8 cellular contexts compared by ENCODE assay signal in genomic region chr6:29942275-29943052, GRCh38. TPM values are rescaled to one million over a fixed set of nuclear protein-coding genes. Genes with fewer than 3 reads are reported as not detected.
A peak's percentile ranks its signal among the peaks of the same experiment; 100 is the strongest.
DNase-seq lines count a peak whose midpoint lies in the region; ATAC-seq, FAIRE-seq and TF ChIP-seq lines count a peak whose summit lies in the region.

Gene HLA-A, plus strand, starts transcription at chr6:29942532. Its CDS starts 22 bp downstream, at chr6:29942554.

- peak within 1 kb of the TSS; percentile 24 to 84 (median 30) for H3K4me3 ChIP-seq in adrenal gland
- H3K4me3 ChIP-seq in heart left ventricle, result peak within 1 kb of the TSS; percentile 53 to 92 (median 72)
- H3K4me3 ChIP-seq in transverse colon, result peak within 1 kb of the TSS; percentile 46 to 79 (median 72)

- in situ Hi-C loops in transverse colon (cut with MboI; ENCODE audit: low pct_ligation_motif_present in 1 of 4, low pct_unique_long_range_greater_than_20kb in 1 of 4, low sequenced_read_pairs in 3 of 4), result no loop called here

- H3K27ac ChIP-seq in adrenal gland, result peak within 1 kb of the TSS; percentile 60 to 97 (median 83)
- H3K27ac ChIP-seq in heart left ventricle, result peak within 1 kb of the TSS; percentile 74 to 98 (median 90)
- peak within 1 kb of the TSS; percentile 83 to 95 (median 94) for H3K27ac ChIP-seq in transverse colon

- H3K4me1 ChIP-seq in adrenal gland (replicated peaks in 1 of 2) (peaks cover 0 to 3% of the 10 kb centered on the region in 2 donors), heart left ventricle (peaks cover 0 to 35% (median 0%) of the 10 kb centered on the region in 12 donors), transverse colon (peaks cover 0 to 25% (median 5%) of the 10 kb centered on the region in 4 donors)

- FAIRE-seq in GM12892 (lab: Jason Lieb, UNC), result peak; percentile 82

- peak; percentile 90 for TF ChIP-seq POLR2A in GM12892 (IDR thresholded peaks at IDR 0.05; ENCODE audit: low read depth, low read length)
- peak; percentile 93 to 96 for TF ChIP-seq POLR2A in adrenal gland (IDR thresholded peaks at IDR 0.05)
- peak; percentile 55 to 98 for TF ChIP-seq POLR2A in heart left ventricle (IDR thresholded peaks at IDR 0.05)
- peak; percentile 96 for TF ChIP-seq POLR2A in transverse colon (IDR thresholded peaks at IDR 0.05)

- no peak for TF ChIP-seq CTCF in adrenal gland (IDR thresholded peaks at IDR 0.05)
- TF ChIP-seq CTCF in heart left ventricle (IDR thresholded peaks at IDR 0.05), result no peak
- TF ChIP-seq CTCF in transverse colon (IDR thresholded peaks at IDR 0.05), result peak in 1 of 5 experiments; percentile 9

- peaks cover 0 to 4% of the 10 kb centered on the region in 2 donors for H3K36me3 ChIP-seq in adrenal gland (replicated peaks in 1 of 2)
- peaks cover 0 to 36% (median 4%) of the 10 kb centered on the region in 9 donors for H3K36me3 ChIP-seq in heart left ventricle
- no peaks in the 10 kb centered on the region for H3K36me3 ChIP-seq in transverse colon

- no peak for TF ChIP-seq EP300 in transverse colon (IDR thresholded peaks at IDR 0.05; ENCODE audit: low read depth)

- whole genome bisulfite sequencing in adrenal gland, 4 donors, result 0 to 1% (median 1%) methylated on average over 15 to 59 of the region's 68 CpGs
- WGBS in heart left ventricle, 4 donors, result 0 to 2% (median 1%) methylated on average over 47 to 68 of the region's 68 CpGs
- WGBS in transverse colon (ENCODE audit: low coverage in 1 of 2), 2 donors, result 0% methylated on average over 52 of the region's 68 CpGs; no CpG with 5 or more reads in 1 of the 2 donors

- H3K9me3 ChIP-seq in adrenal gland (replicated peaks in 1 of 3) (no peaks in the 10 kb centered on the region), heart left ventricle (no peaks in the 10 kb centered on the region), transverse colon (no peaks in the 10 kb centered on the region)

- DNase-seq in GM12892 (ENCODE audit: insufficient read length) (peak; percentile 78), NCI-H1436 treated with DMSO at 0.1 percent for 48 hours (lab: John Stamatoyannopoulos, UW) (peak; percentile 75), T-helper 1 cell (peak; percentile 85 to 96 (median 88)), adrenal gland (peak; percentile 93 to 99 (median 96)), heart left ventricle (peak; percentile 94 to 97 (median 95)), pons (ENCODE audit: low spot score) (peak; percentile 96), transverse colon (peak; percentile 96)

- H3K27me3 ChIP-seq in adrenal gland (no peaks in the 10 kb centered on the region), heart left ventricle (no peaks in the 10 kb centered on the region), transverse colon (no peaks in the 10 kb centered on the region)

- ATAC-seq in HG02840 (IDR thresholded peaks at IDR 0.05; ENCODE audit: low FRiP score, unreplicated experiment), result peak; percentile 86
- peak; percentile 97 to 99 (median 98) for ATAC-seq in heart left ventricle

- intact Hi-C loops in adrenal gland (cut with DNase I) (no loop called here), heart left ventricle (cut with DNase I) (loop anchor here in 7 of 10 donors (1.0 to 5.0 kb wide), 6 partner anchors 22 to 55 kb away; no protein-coding TSS in a partner anchor), transverse colon (cut with DNase I; ENCODE audit: low total_unique reads) (loop anchor here (2.0 kb wide), 1 partner anchor 34 kb away; no protein-coding TSS in a partner anchor)

RNA-seq across cellular contexts. Expression of gene HLA-A, which starts in this region (rescaled TPM):
- 940 TPM for polyA plus RNA-seq in GM12892 (2012; ENCODE audit: missing spikeins)
- 1,000 to 10,000 TPM in 7 of 8 donors, 100 to 1,000 TPM in 1; 801 to 2,952 (median 1,268) TPM for total RNA-seq in adrenal gland
- 1,000 to 10,000 TPM in 2 of 3 donors, 100 to 1,000 TPM in 1; 341 to 1,363 (median 1,237) TPM for polyA plus RNA-seq in adrenal gland
- total RNA-seq in heart left ventricle, result 1,000 to 10,000 TPM in 1 of 9 donors, 100 to 1,000 TPM in 8; 263 to 1,427 (median 361) TPM
- 1,000 to 10,000 TPM in 1 of 2 donors, 100 to 1,000 TPM in 1; 299 to 1,581 TPM for polyA plus RNA-seq in heart left ventricle
- 1,000 to 10,000 TPM in 3 of 4 donors, 100 to 1,000 TPM in 1; 733 to 1,932 (median 1,470) TPM for total RNA-seq in transverse colon

Comparison
In these comparisons a context has a peak if more than half of its experiments do, and no peak if none do; other contexts are left out.
1. Peak in every context shown above with its lines: DNase-seq, ATAC-seq, H3K4me3 ChIP-seq and H3K27ac ChIP-seq.
2. intact Hi-C loops: an anchor here in heart left ventricle (1.0 to 5.0 kb wide) and transverse colon (2.0 kb wide); none called in adrenal gland.